8 cellular contexts compared by ENCODE assay signal in genomic region chr10:22335204-22335956, GRCh38. TPM values are rescaled to one million over a fixed set of nuclear protein-coding genes. Genes with fewer than 3 reads are reported as not detected.
DNase-seq lines count a peak whose midpoint lies in the region; ATAC-seq, FAIRE-seq and TF ChIP-seq lines count a peak whose summit lies in the region.

No MANE protein-coding gene starts in this region.

- H3K4me1 ChIP-seq in colonic mucosa (peaks cover 20% of the 10 kb centered on the region), HepG2 (ENCODE audit: insufficient read depth, low read length) (peaks cover 6% of the 10 kb centered on the region)

- DNase-seq in ELF-1 (ENCODE audit: low read depth, low spot score) (peak; percentile 74), WTC11 (ENCODE audit: low spot score) (peak; percentile 58), colonic mucosa (peak; percentile 53), HepG2 (ENCODE audit: low spot score) (no peak), mucosa of gallbladder (ENCODE audit: low spot score) (no peak), HT-29 (ENCODE audit: low spot score) (no peak)
- peak; percentile 46 for DNase-seq in stimulated activated CD8-positive, alpha-beta memory T cell treated with anti-CD3 and anti-CD28 coated beads, Interleukin-12 subunit alpha, Interleukin-12 subunit beta, amount 100 ng/mL, for 4 hours (ENCODE audit: low read depth)

- H3K27me3 ChIP-seq in colonic mucosa, result peaks cover 60% of the 10 kb centered on the region
- peaks cover 0 to 31% of the 10 kb centered on the region in 2 experiments; a peak in 3 of 5 replicates for H3K27me3 ChIP-seq in HepG2 (ENCODE audit: control insufficient read depth in 1 of 2, insufficient read depth in 2 of 2, low read length in 2 of 2)

- H3K27ac ChIP-seq in colonic mucosa (no peak overlapping the region), HepG2 (ENCODE audit: extremely low read length, insufficient read depth, low read length) (no peak overlapping the region)

- in situ Hi-C loops in HepG2 (cut with HindIII; ENCODE audit: extremely low pct_ligation_motif_present, low pct_unique_long_range_greater_than_20kb), result no loop called here

- H3K36me3 Mint-ChIP-seq in WTC11, result no peaks in the 10 kb centered on the region

- H3K9me3 Mint-ChIP-seq in WTC11, result no peaks in the 10 kb centered on the region

- CTCF ChIA-PET in WTC11 (lab: Charles Lee), result interaction anchor here (1.0 kb wide), 1 partner anchor 332 kb away, joined by 3 read pairs; the partner anchor contains the start of gene DNAJC1
- CTCF ChIA-PET in HepG2 (lab: Yijun Ruan, JAX; ENCODE audit: low intra/inter-chr PET ratio, low total read pairs), result no interaction called here

- no peak overlapping the region for H2AFZ ChIP-seq in HepG2 (ENCODE audit: low read length)

- H3K4me3 ChIP-seq in colonic mucosa (peak overlapping the region; percentile 36), HepG2 (replicated peaks in 1 of 3; ENCODE audit: insufficient read depth in 1 of 3, low read depth in 2 of 3, low read length in 3 of 3) (no peak overlapping the region)

- no peaks in the 10 kb centered on the region for H3K79me2 ChIP-seq in HepG2 (ENCODE audit: insufficient read depth, low read length)

- H3K4me3 Mint-ChIP-seq in WTC11, result peak overlapping the region; percentile 65

- 95% methylated on average over 64 of the region's 71 CpGs for WGBS in HepG2 (ENCODE audit: low lambda C conversion rate)

- POLR2A ChIA-PET in WTC11 (lab: Charles Lee) (no interaction called here), HepG2 (lab: Yijun Ruan, JAX) (no interaction called here)

- H3K9me3 ChIP-seq in colonic mucosa (no peaks in the 10 kb centered on the region), HepG2 (ENCODE audit: low read length) (no peaks in the 10 kb centered on the region)

- no peak overlapping the region for H3K4me2 ChIP-seq in HepG2 (ENCODE audit: low read depth, low read length)

- H3K9ac ChIP-seq in colonic mucosa (ENCODE audit: low read depth in 2 of 2, low read length in 2 of 2), result peak overlapping the region; percentile 46 to 64
- H3K9ac ChIP-seq in HepG2 (ENCODE audit: insufficient read depth, low read depth, low read length), result no peak overlapping the region

- H3K4me1 Mint-ChIP-seq in WTC11, result peaks cover 31% of the 10 kb centered on the region

- no peak for TF ChIP-seq RAD21 in HepG2 (CRISPR knock-in tag; IDR thresholded peaks at IDR 0.05)

- intact Hi-C loops in colonic mucosa (cut with DNase I), result no loop called here
- intact Hi-C loops in HepG2 (cut with micrococcal nuclease; ENCODE audit: unreplicated experiment), result no loop called here

- BruUV-seq in HepG2 (replicated peaks; lab: Mats Ljungman, UMichigan), result no TSS peak

- no peaks in the 10 kb centered on the region for H3K36me3 ChIP-seq in colonic mucosa
- no peaks in the 10 kb centered on the region for H3K36me3 ChIP-seq in HepG2 (replicated peaks in 1 of 2; ENCODE audit: control insufficient read depth in 1 of 2, insufficient read depth in 2 of 2, low read length in 2 of 2)

- TF ChIP-seq CTCF in WTC11 (IDR thresholded peaks at IDR 0.05) (no peak), colonic mucosa (IDR thresholded peaks at IDR 0.05) (no peak), HepG2 (CRISPR knock-in tag; IDR thresholded peaks at IDR 0.05) (no peak)

- peaks cover 100% of the 10 kb centered on the region for H3K27me3 Mint-ChIP-seq in WTC11 (ENCODE audit: low read depth)

- no peak for TF ChIP-seq POLR2A in HepG2 (IDR thresholded peaks at IDR 0.05; ENCODE audit: insufficient read depth in 1 of 2, low read depth in 2 of 2, low read length in 2 of 2)

- ATAC-seq in HG02571 (IDR thresholded peaks at IDR 0.05; ENCODE audit: unreplicated experiment) (peak; percentile 39), WTC11 (peak; percentile 13), HepG2 (no peak)

- no peaks in the 10 kb centered on the region for H4K20me1 ChIP-seq in HepG2 (ENCODE audit: insufficient read depth, low read length)

- TF ChIP-seq EP300 in HepG2 (IDR thresholded peaks at IDR 0.05; ENCODE audit: low read depth in 2 of 2, low read length in 2 of 2) (no peak), HepG2 (CRISPR knock-in tag; IDR thresholded peaks at IDR 0.05; ENCODE audit: borderline replicate concordance) (no peak)

- no peak overlapping the region for H3K27ac Mint-ChIP-seq in WTC11

- no peak for FAIRE-seq in HepG2 (lab: Jason Lieb, UNC)

RNA-seq across cellular contexts. Expression of gene SPAG6, which starts 9.9 kb away (rescaled TPM):
- 0.30 to 0.74 TPM in 2 of 3 replicates, not detected in the other for total RNA-seq in WTC11 (2021)
- total RNA-seq in colonic mucosa, result not detected
- total RNA-seq in HepG2 (2016; rRNA removed; fragmentation: Illumina TruSeq; extraction: Trizol), result not detected in 2 replicates
- total RNA-seq in HepG2 (2016; cell fraction: cytosol; rRNA removed; fragmentation: Illumina TruSeq; extraction: Trizol; ENCODE audit: low read depth), result not detected in 2 replicates
- not detected in 2 replicates for total RNA-seq in HepG2 (2016; cell fraction: insoluble cytoplasmic fraction; rRNA removed; fragmentation: Illumina TruSeq; extraction: Trizol)
- total RNA-seq in HepG2 (2016; cell fraction: membrane; rRNA removed; fragmentation: Illumina TruSeq; extraction: Trizol), result not detected in 2 replicates
- not detected in 2 replicates for total RNA-seq in HepG2 (2016; cell fraction: nucleus; rRNA removed; fragmentation: Illumina TruSeq; extraction: Trizol)
- polyA plus RNA-seq in HepG2 (2011; rRNA removed), result not detected in 2 replicates
- not detected in 2 replicates for polyA plus RNA-seq in HepG2 (2011; cell fraction: cytosol; rRNA removed)
- not detected in 2 replicates for polyA plus RNA-seq in HepG2 (2011; cell fraction: nucleus; rRNA removed)
- polyA plus RNA-seq in HepG2 (2012), result not detected in 2 replicates
- not detected in 2 replicates for polyA plus RNA-seq in HepG2 (2016; cell fraction: cytosol; fragmentation: Illumina TruSeq; extraction: Trizol; ENCODE audit: low read depth)
- polyA plus RNA-seq in HepG2 (2016; cell fraction: insoluble cytoplasmic fraction; fragmentation: Illumina TruSeq; extraction: Trizol; ENCODE audit: low read depth), result not detected in 2 replicates
- not detected in 2 replicates for polyA plus RNA-seq in HepG2 (2016; cell fraction: membrane; fragmentation: Illumina TruSeq; extraction: Trizol; ENCODE audit: low read depth)
- polyA plus RNA-seq in HepG2 (2016; cell fraction: nucleus; fragmentation: Illumina TruSeq; extraction: Trizol; ENCODE audit: insufficient read depth, low read depth), result not detected in 2 replicates
- not detected in 2 replicates for polyA minus RNA-seq in HepG2 (2011; rRNA and poly(A)+ RNA removed; ENCODE audit: low replicate concordance)
- polyA minus RNA-seq in HepG2 (2011; cell fraction: cytosol; rRNA and poly(A)+ RNA removed), result not detected in 2 replicates
- not detected in 2 replicates for polyA minus RNA-seq in HepG2 (2011; cell fraction: nucleus; rRNA and poly(A)+ RNA removed)
- total RNA-seq in mucosa of gallbladder, result 0.23 TPM
- not detected in 2 replicates for total RNA-seq in HT-29 (2014; rRNA removed; shearing (Covaris generic))

RNA-seq across cellular contexts. Expression of gene BMI1, which starts 14.5 kb away (rescaled TPM):
- total RNA-seq in WTC11 (2021), result 3.4 to 4.0 TPM (median 4.0 TPM) in 3 replicates
- 10 to 100 TPM; 23.5 to 28.6 TPM for total RNA-seq in colonic mucosa
- total RNA-seq in HepG2 (2016; rRNA removed; fragmentation: Illumina TruSeq; extraction: Trizol), result 44.0 and 46.3 TPM in 2 replicates
- 8.7 and 9.7 TPM in 2 replicates for total RNA-seq in HepG2 (2016; cell fraction: cytosol; rRNA removed; fragmentation: Illumina TruSeq; extraction: Trizol; ENCODE audit: low read depth)
- total RNA-seq in HepG2 (2016; cell fraction: insoluble cytoplasmic fraction; rRNA removed; fragmentation: Illumina TruSeq; extraction: Trizol), result 41.7 and 51.3 TPM in 2 replicates
- 45.9 and 47.6 TPM in 2 replicates for total RNA-seq in HepG2 (2016; cell fraction: membrane; rRNA removed; fragmentation: Illumina TruSeq; extraction: Trizol)
- total RNA-seq in HepG2 (2016; cell fraction: nucleus; rRNA removed; fragmentation: Illumina TruSeq; extraction: Trizol), result 35.5 and 44.2 TPM in 2 replicates
- 28.0 and 30.5 TPM in 2 replicates for polyA plus RNA-seq in HepG2 (2011; rRNA removed)
- polyA plus RNA-seq in HepG2 (2011; cell fraction: cytosol; rRNA removed), result 11.2 and 14.7 TPM in 2 replicates
- 33.2 and 46.3 TPM in 2 replicates for polyA plus RNA-seq in HepG2 (2011; cell fraction: nucleus; rRNA removed)
- 28.8 and 47.8 TPM in 2 replicates for polyA plus RNA-seq in HepG2 (2012)
- polyA plus RNA-seq in HepG2 (2016; cell fraction: cytosol; fragmentation: Illumina TruSeq; extraction: Trizol; ENCODE audit: low read depth), result 8.6 and 9.9 TPM in 2 replicates
- 49.7 and 50.7 TPM in 2 replicates for polyA plus RNA-seq in HepG2 (2016; cell fraction: insoluble cytoplasmic fraction; fragmentation: Illumina TruSeq; extraction: Trizol; ENCODE audit: low read depth)
- polyA plus RNA-seq in HepG2 (2016; cell fraction: membrane; fragmentation: Illumina TruSeq; extraction: Trizol; ENCODE audit: low read depth), result 28.7 and 33.7 TPM in 2 replicates
- polyA plus RNA-seq in HepG2 (2016; cell fraction: nucleus; fragmentation: Illumina TruSeq; extraction: Trizol; ENCODE audit: insufficient read depth, low read depth), result 66.4 and 66.5 TPM in 2 replicates
- polyA minus RNA-seq in HepG2 (2011; rRNA and poly(A)+ RNA removed; ENCODE audit: low replicate concordance), result 43.5 and 48.7 TPM in 2 replicates
- polyA minus RNA-seq in HepG2 (2011; cell fraction: cytosol; rRNA and poly(A)+ RNA removed), result 26.1 TPM in 2 replicates
- 33.6 and 33.9 TPM in 2 replicates for polyA minus RNA-seq in HepG2 (2011; cell fraction: nucleus; rRNA and poly(A)+ RNA removed)
- total RNA-seq in mucosa of gallbladder, result 48.5 TPM
- total RNA-seq in HT-29 (2014; rRNA removed; shearing (Covaris generic)), result 17.6 and 19.5 TPM in 2 replicates

RNA-seq across cellular contexts. Expression of gene COMMD3, which starts 19.2 kb away (rescaled TPM):
- total RNA-seq in WTC11 (2021) (2.6 to 3.6 TPM (median 3.5 TPM) in 3 replicates), colonic mucosa (10 to 100 TPM; 41.3 to 45.7 TPM), HepG2 (2016; rRNA removed; fragmentation: Illumina TruSeq; extraction: Trizol) (54.4 and 56.8 TPM in 2 replicates), mucosa of gallbladder (42.7 TPM)
- 15.2 and 17.8 TPM in 2 replicates for total RNA-seq in HepG2 (2016; cell fraction: cytosol; rRNA removed; fragmentation: Illumina TruSeq; extraction: Trizol; ENCODE audit: low read depth)
- total RNA-seq in HepG2 (2016; cell fraction: insoluble cytoplasmic fraction; rRNA removed; fragmentation: Illumina TruSeq; extraction: Trizol), result 55.9 and 59.6 TPM in 2 replicates
- total RNA-seq in HepG2 (2016; cell fraction: membrane; rRNA removed; fragmentation: Illumina TruSeq; extraction: Trizol), result 24.8 and 25.2 TPM in 2 replicates
- 58.2 and 59.9 TPM in 2 replicates for total RNA-seq in HepG2 (2016; cell fraction: nucleus; rRNA removed; fragmentation: Illumina TruSeq; extraction: Trizol)
- polyA plus RNA-seq in HepG2 (2011; rRNA removed), result 32.5 and 38.7 TPM in 2 replicates
- 13.0 and 16.4 TPM in 2 replicates for polyA plus RNA-seq in HepG2 (2011; cell fraction: cytosol; rRNA removed)
- polyA plus RNA-seq in HepG2 (2011; cell fraction: nucleus; rRNA removed), result 32.4 and 40.5 TPM in 2 replicates
- polyA plus RNA-seq in HepG2 (2012), result 26.8 and 37.6 TPM in 2 replicates
- 16.4 and 19.0 TPM in 2 replicates for polyA plus RNA-seq in HepG2 (2016; cell fraction: cytosol; fragmentation: Illumina TruSeq; extraction: Trizol; ENCODE audit: low read depth)
- polyA plus RNA-seq in HepG2 (2016; cell fraction: insoluble cytoplasmic fraction; fragmentation: Illumina TruSeq; extraction: Trizol; ENCODE audit: low read depth), result 54.7 and 56.3 TPM in 2 replicates
- 20.1 and 20.4 TPM in 2 replicates for polyA plus RNA-seq in HepG2 (2016; cell fraction: membrane; fragmentation: Illumina TruSeq; extraction: Trizol; ENCODE audit: low read depth)
- polyA plus RNA-seq in HepG2 (2016; cell fraction: nucleus; fragmentation: Illumina TruSeq; extraction: Trizol; ENCODE audit: insufficient read depth, low read depth), result 76.7 and 77.8 TPM in 2 replicates
- 3.1 and 6.1 TPM in 2 replicates for polyA minus RNA-seq in HepG2 (2011; rRNA and poly(A)+ RNA removed; ENCODE audit: low replicate concordance)
- polyA minus RNA-seq in HepG2 (2011; cell fraction: cytosol; rRNA and poly(A)+ RNA removed), result 3.3 and 8.5 TPM in 2 replicates
- 35.2 and 36.6 TPM in 2 replicates for polyA minus RNA-seq in HepG2 (2011; cell fraction: nucleus; rRNA and poly(A)+ RNA removed)
- 12.4 and 13.4 TPM in 2 replicates for total RNA-seq in HT-29 (2014; rRNA removed; shearing (Covaris generic))

Comparison
In these comparisons a context has a peak if more than half of its experiments do, and no peak if none do; other contexts are left out.
1. DNase-seq: peak in ELF-1 (single experiment), WTC11 (single experiment), colonic mucosa (single experiment) and stimulated activated CD8-positive, alpha-beta memory T cell treated with anti-CD3 and anti-CD28 coated beads, Interleukin-12 subunit alpha, Interleukin-12 subunit beta, amount 100 ng/mL, for 4 hours (single experiment); none in HepG2 (single experiment), mucosa of gallbladder (single experiment) and HT-29 (single experiment).